9 cellular contexts compared by ENCODE assay signal in the genomic region with DNA sequence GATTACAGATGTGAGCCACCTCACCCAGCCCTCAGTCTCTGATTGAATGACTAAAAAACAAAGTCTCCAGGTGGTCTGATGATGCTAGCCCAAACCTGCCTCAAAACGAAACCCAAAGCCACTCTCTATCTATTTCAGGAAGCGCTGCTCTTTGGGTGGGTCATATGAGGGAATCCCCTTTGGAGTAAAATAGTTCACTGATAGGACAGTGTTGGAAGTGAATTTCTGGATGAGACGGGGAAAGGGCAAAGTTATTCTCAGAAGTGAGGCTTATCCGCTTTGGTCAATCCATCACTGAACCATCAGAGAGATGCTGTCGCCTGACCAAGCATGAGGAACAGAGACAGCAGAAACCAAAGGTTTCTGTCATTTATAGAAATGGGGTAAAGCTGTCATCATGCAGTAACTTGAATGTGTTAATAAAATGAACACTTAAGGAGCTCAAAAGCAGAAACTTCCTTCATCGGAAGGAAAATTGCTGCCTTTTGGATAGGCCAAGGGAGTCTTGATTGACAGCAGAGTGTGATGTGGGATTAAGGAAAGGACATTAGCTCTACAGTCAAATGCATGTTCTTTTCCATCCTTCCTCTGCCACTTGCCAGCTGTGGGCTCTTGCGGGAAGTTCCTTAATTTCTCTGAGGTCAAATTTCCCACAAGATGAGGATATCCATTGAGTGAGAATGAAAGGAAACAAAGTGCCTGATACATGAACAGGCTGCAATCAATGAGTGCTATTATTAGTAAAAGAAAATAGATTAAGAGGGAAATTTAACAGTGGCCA.
DNase-seq lines count a peak whose midpoint lies in the region; ATAC-seq, FAIRE-seq and TF ChIP-seq lines count a peak whose summit lies in the region.
"Had no signal": no experiment of that assay in that cellular context is flagged by ENCODE, and none has a peak within 500 bp of the region (broad histone marks: within the 10 kb centered on the region; RNA-seq: fewer than 3 reads in every experiment).

No MANE protein-coding gene starts in this region.

- peak; percentile 34 for DNase-seq in GM10266 (ENCODE audit: extremely low spot score)
- DNase-seq in RCC 7860 (ENCODE audit: low spot score): no peak
- DNase-seq in stimulated activated naive CD4-positive, alpha-beta T cell (lab: John Stamatoyannopoulos, UW): no peak
- no peak for DNase-seq in HuH-7.5 (ENCODE audit: low spot score)
- DNase-seq in H54 (ENCODE audit: insufficient read length, low spot score): no peak
- DNase-seq: naive thymus-derived CD8-positive, alpha-beta T cell had no signal

- no peak for FAIRE-seq in RCC 7860 (lab: Jason Lieb, UNC)
- FAIRE-seq in H54 (lab: Jason Lieb, UNC): no peak

- TF ChIP-seq CTCF in GM10266 (IDR thresholded peaks at IDR 0.05; ENCODE audit: control insufficient read depth, insufficient read depth, low read depth, missing control alignments): no peak

- no peak for TF ChIP-seq POLR2A in H54 (IDR thresholded peaks at IDR 0.05; ENCODE audit: low read depth, low read length)

- ATAC-seq in GM19043 (IDR thresholded peaks at IDR 0.05; ENCODE audit: low read depth, unreplicated experiment) (peak; percentile 91), GM21825 (IDR thresholded peaks at IDR 0.05; ENCODE audit: unreplicated experiment) (peak; percentile 94), HG03196 (IDR thresholded peaks at IDR 0.05; ENCODE audit: unreplicated experiment) (peak; percentile 91)
- ATAC-seq: naive thymus-derived CD8-positive, alpha-beta T cell had no signal
